9 cellular contexts compared by ENCODE assay signal in the genomic region with DNA sequence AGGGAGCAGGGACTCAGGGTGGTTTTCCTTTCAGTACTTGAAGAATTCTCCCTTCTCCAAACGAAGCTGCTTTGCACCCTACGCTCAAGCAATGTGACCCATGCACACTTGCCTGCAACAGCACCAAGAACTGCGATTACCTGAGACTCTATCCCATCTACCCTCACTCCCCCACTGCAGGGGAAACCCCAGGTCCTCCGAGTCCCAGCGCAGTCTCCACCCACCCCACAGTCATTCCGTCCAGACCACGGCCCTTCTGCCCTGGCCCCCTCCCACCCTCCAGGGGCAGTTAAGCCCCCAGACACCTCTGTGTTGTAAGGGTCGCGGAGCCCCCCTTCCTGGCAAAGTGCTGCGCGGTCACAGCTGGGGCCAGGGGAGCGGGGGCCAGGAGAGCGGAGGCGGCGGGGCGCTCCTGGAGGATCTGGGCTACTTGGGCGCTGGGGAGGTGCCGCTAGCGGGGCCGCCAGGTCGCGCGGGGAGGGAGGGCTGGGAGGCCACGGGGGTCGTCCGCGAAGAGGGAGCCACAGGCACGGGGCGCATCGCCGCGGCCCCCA. TPM values are rescaled to one million over a fixed set of nuclear protein-coding genes. Genes with fewer than 3 reads are reported as not detected.
DNase-seq lines count a peak whose midpoint lies in the region; ATAC-seq and TF ChIP-seq lines count a peak whose summit lies in the region.
"Not testable (repeated sequence)": the region's sequence is repeated elsewhere in the genome, so short reads cannot be mapped to it uniquely, and the experiment has no call there.
"Had no signal": no experiment of that assay in that cellular context is flagged by ENCODE, and none has a peak within 500 bp of the region (broad histone marks: within the 10 kb centered on the region; RNA-seq: fewer than 3 reads in every experiment).

No MANE protein-coding gene starts in this region.

- not testable (repeated sequence) for H3K9me3 ChIP-seq in CD4-positive, alpha-beta T cell (ENCODE audit: control insufficient read depth, low read length)

- peak in 1 of 10 experiments; percentile 7 for DNase-seq in CD4-positive, alpha-beta T cell
- not testable (repeated sequence) for DNase-seq in MCF 10A (ENCODE audit: unreplicated experiment); left cardiac atrium; stimulated activated naive B cell treated with anti-CD40 and anti-IgM and Interleukin-4, amounts not matched to agents 10 μg/mL and 1 μg/mL and 100 μg/mL, for 72 hours
- DNase-seq in naive thymus-derived CD8-positive, alpha-beta T cell: peak in 3 of 10 donors; percentile 21 to 32 (median 22)

- not testable (repeated sequence) for H3K9me3 Mint-ChIP-seq in CD4-positive, alpha-beta T cell; MCF 10A (ENCODE audit: unreplicated experiment); naive thymus-derived CD8-positive, alpha-beta T cell; stimulated activated naive B cell treated with anti-CD40 and anti-IgM and Interleukin-4, amounts not matched to agents 10 μg/mL and 1 μg/mL and 100 μg/mL, for 72 hours

- not testable (repeated sequence) for TF ChIP-seq CTCF in CD4-positive, alpha-beta T cell (IDR thresholded peaks at IDR 0.05); WI38 (IDR thresholded peaks at IDR 0.05; ENCODE audit: low read depth, low read length); MCF 10A (IDR thresholded peaks at IDR 0.05; ENCODE audit: unreplicated experiment)

- CTCF ChIA-PET in CD4-positive, alpha-beta T cell (lab: Charles Lee): not testable (repeated sequence)
- CTCF ChIA-PET in MCF 10A (lab: Yijun Ruan, JAX): interaction anchor here (0.6 kb wide), 1 partner anchor 77 kb away, joined by 3 read pairs; no protein-coding TSS in a partner anchor

- H3K4me1 Mint-ChIP-seq in CD4-positive, alpha-beta T cell (ENCODE audit: low read depth): peaks cover 17% of the 10 kb centered on the region
- H3K4me1 Mint-ChIP-seq in MCF 10A (ENCODE audit: insufficient read depth, unreplicated experiment): not testable (repeated sequence)
- peaks cover 13 to 18% (median 16%) of the 10 kb centered on the region in 4 donors for H3K4me1 Mint-ChIP-seq in naive thymus-derived CD8-positive, alpha-beta T cell
- H3K4me1 Mint-ChIP-seq in stimulated activated naive B cell treated with anti-CD40 and anti-IgM and Interleukin-4, amounts not matched to agents 10 μg/mL and 1 μg/mL and 100 μg/mL, for 72 hours: peaks cover 8 to 10% of the 10 kb centered on the region in 2 donors

- not testable (repeated sequence) for H3K27me3 ChIP-seq in CD4-positive, alpha-beta T cell (ENCODE audit: control insufficient read depth, insufficient read depth, low read length)

- POLR2A ChIA-PET in CD4-positive, alpha-beta T cell (lab: Charles Lee): interaction anchor here (0.9 to 2.5 kb wide), 4 partner anchors 9 to 177 kb away, joined by 4 to 13 read pairs (median 5); no protein-coding TSS in a partner anchor
- POLR2A ChIA-PET in MCF 10A (lab: Yijun Ruan, JAX): not testable (repeated sequence)
- POLR2A ChIA-PET in naive thymus-derived CD8-positive, alpha-beta T cell (lab: Charles Lee): interaction anchor here (0.7 to 2.7 kb wide), 8 partner anchors 8 to 176 kb away, joined by 3 to 17 read pairs (median 4); no protein-coding TSS in a partner anchor

- H3K4me3 ChIP-seq in WI38 (ENCODE audit: low read depth, low read length): peak overlapping the region; percentile 59

- H3K4me3 Mint-ChIP-seq in CD4-positive, alpha-beta T cell: peak overlapping the region; percentile 91
- H3K4me3 Mint-ChIP-seq in MCF 10A (ENCODE audit: unreplicated experiment): peak overlapping the region; percentile 65
- peak overlapping the region; percentile 67 to 95 (median 88) for H3K4me3 Mint-ChIP-seq in naive thymus-derived CD8-positive, alpha-beta T cell
- H3K4me3 Mint-ChIP-seq in stimulated activated naive B cell treated with anti-CD40 and anti-IgM and Interleukin-4, amounts not matched to agents 10 μg/mL and 1 μg/mL and 100 μg/mL, for 72 hours: peak overlapping the region; percentile 67 to 72

- ATAC-seq in CD4-positive, alpha-beta T cell (ENCODE audit: poor library complexity): peak; percentile 64
- peak; percentile 15 for ATAC-seq in GM21737 (IDR thresholded peaks at IDR 0.05; ENCODE audit: unreplicated experiment)
- peak; percentile 28 for ATAC-seq in HG03378 (IDR thresholded peaks at IDR 0.05; ENCODE audit: unreplicated experiment)
- ATAC-seq in left cardiac atrium: peak; percentile 12 to 53
- peak; percentile 63 to 71 for ATAC-seq in naive thymus-derived CD8-positive, alpha-beta T cell
- ATAC-seq in stimulated activated naive B cell treated with anti-CD40 and anti-IgM and Interleukin-4, amounts not matched to agents 10 μg/mL and 1 μg/mL and 100 μg/mL, for 72 hours (replicated peaks): peak; percentile 44 to 52

- H3K27ac ChIP-seq in CD4-positive, alpha-beta T cell (ENCODE audit: low read depth, low read length): peak overlapping the region; percentile 41

- intact Hi-C loops in CD4-positive, alpha-beta T cell (cut with DNase I, micrococcal nuclease); MCF 10A (cut with micrococcal nuclease): not testable (repeated sequence)
- intact Hi-C loops in left cardiac atrium (cut with DNase I): loop anchor here in 1 of 2 donors (5.0 kb wide), 1 partner anchor 176 kb away; no protein-coding TSS in a partner anchor

- H3K36me3 Mint-ChIP-seq in CD4-positive, alpha-beta T cell (ENCODE audit: low read depth); MCF 10A (ENCODE audit: insufficient read depth, unreplicated experiment); naive thymus-derived CD8-positive, alpha-beta T cell; stimulated activated naive B cell treated with anti-CD40 and anti-IgM and Interleukin-4, amounts not matched to agents 10 μg/mL and 1 μg/mL and 100 μg/mL, for 72 hours: not testable (repeated sequence)

- peak overlapping the region; percentile 81 for H3K27ac Mint-ChIP-seq in CD4-positive, alpha-beta T cell
- not testable (repeated sequence) for H3K27ac Mint-ChIP-seq in MCF 10A (ENCODE audit: low read depth, unreplicated experiment)
- peak overlapping the region in 9 of 10 donors; percentile 36 to 89 (median 85) for H3K27ac Mint-ChIP-seq in naive thymus-derived CD8-positive, alpha-beta T cell
- H3K27ac Mint-ChIP-seq in stimulated activated naive B cell treated with anti-CD40 and anti-IgM and Interleukin-4, amounts not matched to agents 10 μg/mL and 1 μg/mL and 100 μg/mL, for 72 hours: peak overlapping the region; percentile 27

- not testable (repeated sequence) for H3K27me3 Mint-ChIP-seq in CD4-positive, alpha-beta T cell; naive thymus-derived CD8-positive, alpha-beta T cell
- H3K27me3 Mint-ChIP-seq in MCF 10A (ENCODE audit: insufficient read depth, unreplicated experiment): peaks cover 36% of the 10 kb centered on the region
- H3K27me3 Mint-ChIP-seq in stimulated activated naive B cell treated with anti-CD40 and anti-IgM and Interleukin-4, amounts not matched to agents 10 μg/mL and 1 μg/mL and 100 μg/mL, for 72 hours: peaks cover 9 to 31% of the 10 kb centered on the region in 2 donors

- not testable (repeated sequence) for BruUV-seq in MCF 10A (replicated peaks; lab: Mats Ljungman, UMichigan)

RNA-seq across cellular contexts. Expression of a gene that starts 59.9 kb away (rescaled TPM):
- total RNA-seq in CD4-positive, alpha-beta T cell: not detected
- not detected in 2 replicates for total RNA-seq in MCF 10A (2022)
- total RNA-seq in left cardiac atrium: not detected
- total RNA-seq in naive thymus-derived CD8-positive, alpha-beta T cell: not detected
- not detected for polyA plus RNA-seq in naive thymus-derived CD8-positive, alpha-beta T cell
- total RNA-seq: glomerular endothelial cell had no signal

Comparison
In these comparisons a context has a peak if more than half of its experiments do, and no peak if none do; other contexts are left out.
1. ATAC-seq: peak in every context shown above with its lines; median percentile 67 in naive thymus-derived CD8-positive, alpha-beta T cell; 64 in CD4-positive, alpha-beta T cell; 48 in stimulated activated naive B cell treated with anti-CD40 and anti-IgM and Interleukin-4, amounts not matched to agents 10 μg/mL and 1 μg/mL and 100 μg/mL, for 72 hours; 32 in left cardiac atrium; 28 in HG03378; 15 in GM21737.